In genomic region chr4:128471576-128471975, GRCh38 we compare ENCODE assay signal across 1 cellular context.
TF ChIP-seq lines count a peak whose summit lies in the region.

No MANE protein-coding gene starts in this region.

TF ChIP-seq in K562, 482 proteins besides CTCF, POLR2A, EP300 and RAD21 (continued from another document and continues in another):
- TF ChIP-seq NCOA1 (IDR thresholded peaks at IDR 0.05; ENCODE audit: low read depth) (no peak; the same call in 1 of the 2 replicates), TSHZ1 (CRISPR knock-in tag; IDR thresholded peaks at IDR 0.05) (no peak), FIP1L1 (IDR thresholded peaks at IDR 0.05; ENCODE audit: low read depth, low read length, poor library complexity, severe bottlenecking) (no peak), TCF3 (CRISPR knock-in tag; IDR thresholded peaks at IDR 0.05) (peak; percentile 88), IRF2 (CRISPR knock-in tag; IDR thresholded peaks at IDR 0.05) (no peak), TAF7 (tag; IDR thresholded peaks at IDR 0.05) (no peak), LEF1 (IDR thresholded peaks at IDR 0.05) (peak; percentile 58; the same call in 1 of the 2 replicates), MCM3 (IDR thresholded peaks at IDR 0.05) (no peak), DLX4 (CRISPR knock-in tag; IDR thresholded peaks at IDR 0.05) (no peak), BRD9 (IDR thresholded peaks at IDR 0.05; ENCODE audit: low read depth, partially characterized antibody) (peak; percentile 33), MAX (CRISPR knock-in tag; IDR thresholded peaks at IDR 0.05) (no peak), DIDO1 (tag; IDR thresholded peaks at IDR 0.05; ENCODE audit: low read depth) (no peak), RAD51 (IDR thresholded peaks at IDR 0.05; ENCODE audit: borderline replicate concordance, low read depth) (no peak), HDAC1 (IDR thresholded peaks at IDR 0.05) (0 out of 4 replicates have a peak, but pooled peaks of 1 of the 2 experiments have one; percentile 48), ELF2 (CRISPR knock-in tag; IDR thresholded peaks at IDR 0.05) (no peak), ZNF3 (CRISPR knock-in tag; IDR thresholded peaks at IDR 0.05) (no peak), USF1 (CRISPR knock-in tag; IDR thresholded peaks at IDR 0.05) (no peak), TRIM28 (IDR thresholded peaks at IDR 0.05) (peak; percentile 55; the same call in 1 of the 2 replicates), MYBL2 (IDR thresholded peaks at IDR 0.05; ENCODE audit: low read depth) (no peak), MYBL2 (CRISPR knock-in tag; IDR thresholded peaks at IDR 0.05; ENCODE audit: borderline replicate concordance) (no peak), CBFA2T3 (IDR thresholded peaks at IDR 0.05) (peak; percentile 91), ETS1 (conservative IDR thresholded peaks at IDR 0.05; ENCODE audit: control insufficient read depth, low read depth, low read length) (no peak), NFE2 (IDR thresholded peaks at IDR 0.05; ENCODE audit: low read depth) (peak; percentile 98), ATF7 (IDR thresholded peaks at IDR 0.05) (peak; percentile 61; the same call in 1 of the 2 replicates), NCOR1 (IDR thresholded peaks at IDR 0.05) (peak; percentile 75), VEZF1 (CRISPR knock-in tag; IDR thresholded peaks at IDR 0.05) (no peak; the same call in 1 of the 2 replicates), GTF2A2 (tag; IDR thresholded peaks at IDR 0.05) (no peak), PRMT5 (CRISPR knock-in tag; IDR thresholded peaks at IDR 0.05) (no peak), MITF (IDR thresholded peaks at IDR 0.05) (no peak), ESRRA (IDR thresholded peaks at IDR 0.05; ENCODE audit: borderline replicate concordance, low read depth) (peak; percentile 29; the same call in 1 of the 2 replicates), SRSF3 (IDR thresholded peaks at IDR 0.05; ENCODE audit: insufficient read depth, low read length) (no peak), ZNF77 (CRISPR knock-in tag; IDR thresholded peaks at IDR 0.05) (no peak), CBX2 (IDR thresholded peaks at IDR 0.05; ENCODE audit: insufficient read depth, low read length, poor library complexity, severe bottlenecking) (no peak), ZNF592 (IDR thresholded peaks at IDR 0.05) (peak; percentile 80; the same call in 1 of the 2 replicates), PHB (CRISPR knock-in tag; IDR thresholded peaks at IDR 0.05) (no peak), ZNF324 (CRISPR knock-in tag; IDR thresholded peaks at IDR 0.05) (no peak), ZNF551 (CRISPR knock-in tag; IDR thresholded peaks at IDR 0.05) (no peak), NFIC (IDR thresholded peaks at IDR 0.05) (peak; percentile 55), GABPB1 (CRISPR knock-in tag; IDR thresholded peaks at IDR 0.05) (no peak), PML (IDR thresholded peaks at IDR 0.05; ENCODE audit: low read length) (0 out of 2 replicates have a peak, but pooled peaks have one; percentile 35), RFX7 (CRISPR knock-in tag; IDR thresholded peaks at IDR 0.05) (no peak), HBP1 (CRISPR knock-in tag; IDR thresholded peaks at IDR 0.05) (no peak), ZFP30 (CRISPR knock-in tag; IDR thresholded peaks at IDR 0.05; ENCODE audit: borderline replicate concordance) (no peak), MAZ (CRISPR knock-in tag; conservative IDR thresholded peaks at IDR 0.05 in 1 of 2, IDR thresholded peaks at IDR 0.05 in 1 of 2) (no peak), ATF6 (CRISPR knock-in tag; IDR thresholded peaks at IDR 0.05) (no peak), DPF2 (IDR thresholded peaks at IDR 0.05) (peak; percentile 95), ZNF347 (CRISPR knock-in tag; IDR thresholded peaks at IDR 0.05; ENCODE audit: low read depth) (no peak)
